In the genomic region with DNA sequence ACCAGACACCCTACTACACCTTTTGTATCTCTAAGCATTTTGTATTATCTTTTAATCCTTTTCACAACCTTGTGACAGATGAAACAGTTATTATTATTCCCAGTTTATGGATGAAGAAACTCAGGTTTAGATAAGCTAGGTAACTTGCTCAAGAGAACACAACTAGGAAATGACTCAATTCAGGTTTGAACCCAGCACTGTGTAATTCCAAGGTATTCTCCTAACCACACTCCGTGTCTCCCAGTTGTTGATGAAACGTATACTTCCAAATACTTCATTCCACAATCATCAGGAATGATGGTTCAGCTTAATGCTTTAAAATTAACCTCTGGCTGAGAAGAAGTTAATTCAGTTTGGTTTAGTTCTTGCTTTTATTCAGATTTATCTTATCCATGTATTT, we compare ENCODE assay signal across 24 cellular contexts.
"Had no signal": no experiment of that assay in that cellular context is flagged by ENCODE, and none has a peak within 500 bp of the region (broad histone marks: within the 10 kb centered on the region; RNA-seq: fewer than 3 reads in every experiment).

No MANE protein-coding gene starts in this region.

- H3K4me1 ChIP-seq: body of pancreas had no signal

- H3K36me3 ChIP-seq: cardiac muscle cell, gastroesophageal sphincter, thoracic aorta had no signal

- DNase-seq: activated CD4-positive, alpha-beta memory T cell treated with anti-CD3 and anti-CD28 coated beads for 36 hours; activated CD4-positive, alpha-beta T cell treated with anti-CD3 and anti-CD28 coated beads, Interleukin-2, amount 10 ng/mL, durations not matched to agents 24 days and 14 days; activated CD4-positive, CD25-positive, alpha-beta regulatory T cell treated with anti-CD3 and anti-CD28 coated beads, Interleukin-2, amount 50 U/mL, for 72 hours; activated CD8-positive, alpha-beta memory T cell treated with anti-CD3 and anti-CD28 coated beads, Interleukin-2, amount 50 U/mL, for 4 hours; activated gamma-delta T cell treated with Interleukin-2 at 50 U/mL for 16 hours; activated T-cell treated with anti-CD3 and anti-CD28 coated beads, Interleukin-2, amount 50 U/mL, for 1 hour; anterior cingulate cortex; body of pancreas; dorsolateral prefrontal cortex; effector memory CD4-positive, alpha-beta T cell; erythroblast; hippocampal formation; left cardiac atrium; left ventricle myocardium superior; mucosa of descending colon; small intestine; stimulated activated CD4-positive, alpha-beta T cell treated with anti-CD3 and anti-CD28 coated beads, Interleukin-4, amount 100 ng/mL, for 24 hours; trophoblast cell had no signal

- FAIRE-seq: keratinocyte, small intestine, urothelium cell line had no signal

- H3K4me3 ChIP-seq: body of pancreas, cardiac muscle cell, coronary artery, dorsolateral prefrontal cortex, gastroesophageal sphincter, mucosa of descending colon, thoracic aorta had no signal

- H3K27ac ChIP-seq: body of pancreas, cardiac muscle cell, coronary artery, dorsolateral prefrontal cortex, gastroesophageal sphincter, thoracic aorta had no signal

- H3K9me3 ChIP-seq: body of pancreas, thoracic aorta had no signal

- H3K27me3 ChIP-seq: body of pancreas, cardiac muscle cell, gastroesophageal sphincter had no signal
